Comparison of ENCODE assay signal across 16 cellular contexts in genomic region chr11:77418981-77419592, GRCh38. TPM values are rescaled to one million over a fixed set of nuclear protein-coding genes. Genes with fewer than 3 reads are reported as not detected.
DNase-seq lines count a peak whose midpoint lies in the region; ATAC-seq and TF ChIP-seq lines count a peak whose summit lies in the region.
"Had no signal": no experiment of that assay in that cellular context is flagged by ENCODE, and none has a peak within 500 bp of the region (broad histone marks: within the 10 kb centered on the region; RNA-seq: fewer than 3 reads in every experiment).

No MANE protein-coding gene starts in this region.

- H3F3A ChIP-seq in GM23338 (replicated peaks; ENCODE audit: low read depth) (no peaks in the 10 kb centered on the region), MM.1S (ENCODE audit: insufficient read depth, low read length) (no peaks in the 10 kb centered on the region)

- intact Hi-C loops in left ventricle myocardium superior (cut with micrococcal nuclease) = no loop called here

- H3K4me3 Mint-ChIP-seq in GM23338 = no peak overlapping the region
- H3K4me3 Mint-ChIP-seq: B cell; stimulated activated naive CD8-positive, alpha-beta T cell treated with anti-CD3 and anti-CD28 coated beads, Interleukin-15, Interleukin-2, amounts not matched to agents 100 ng/mL and 50 ng/mL, for 24 hours had no signal

- H3K9ac ChIP-seq in MM.1S (ENCODE audit: low read length) = no peak overlapping the region

- H3K27ac ChIP-seq in GM23338 (ENCODE audit: low read depth) (peak overlapping the region; percentile 7; the same call in 1 of the 2 replicates), MM.1S (ENCODE audit: low read length) (no peak overlapping the region)

- H3K9me2 ChIP-seq in GM23338 (ENCODE audit: insufficient read depth) = no peaks in the 10 kb centered on the region
- no peaks in the 10 kb centered on the region for H3K9me2 ChIP-seq in MM.1S (replicated peaks; ENCODE audit: insufficient read depth, low read length)

- peak overlapping the region; percentile 40 for H3K4me2 ChIP-seq in GM23338
- H3K4me2 ChIP-seq in MM.1S (ENCODE audit: low read depth, low read length) = 0 out of 2 replicates have a peak overlapping the region, but pooled peaks have one; percentile 18

- TF ChIP-seq CTCF in GM23338 (conservative IDR thresholded peaks at IDR 0.05; ENCODE audit: low read depth in 2 of 2) (no peak), MM.1S (IDR thresholded peaks at IDR 0.05; ENCODE audit: low read length) (no peak)

- DNase-seq in GM23338 (ENCODE audit: low spot score) = no peak
- no peak for DNase-seq in MM.1S
- DNase-seq in kidney tubule cell (ENCODE audit: low spot score) = peak; percentile 45
- no peak for DNase-seq in HK-2 (ENCODE audit: unreplicated experiment)
- no peak for DNase-seq in left ventricle myocardium superior
- DNase-seq in NCI-H2029 (lab: John Stamatoyannopoulos, UW) = no peak
- DNase-seq: activated CD8-positive, alpha-beta memory T cell treated with anti-CD3 and anti-CD28 coated beads for 24 hours; effector CD4-positive, alpha-beta T cell; NCI-H1092 treated with DMSO at 0.1 percent for 48 hours; retina; Right ventricle myocardium superior had no signal

- H3K27ac Mint-ChIP-seq in GM23338 = no peak overlapping the region; the same call in 1 of the 2 replicates
- H3K27ac Mint-ChIP-seq: B cell; stimulated activated naive CD8-positive, alpha-beta T cell treated with anti-CD3 and anti-CD28 coated beads, Interleukin-15, Interleukin-2, amounts not matched to agents 100 ng/mL and 50 ng/mL, for 24 hours had no signal

- H3K27me3 Mint-ChIP-seq in GM23338 (ENCODE audit: insufficient read depth, low read depth, poor library complexity) = no peaks in the 10 kb centered on the region
- H3K27me3 Mint-ChIP-seq: B cell; brain; stimulated activated naive CD8-positive, alpha-beta T cell treated with anti-CD3 and anti-CD28 coated beads, Interleukin-15, Interleukin-2, amounts not matched to agents 100 ng/mL and 50 ng/mL, for 24 hours had no signal

- no peak overlapping the region for H3K4me3 ChIP-seq in GM23338
- H3K4me3 ChIP-seq in MM.1S (ENCODE audit: low read length) = no peak overlapping the region

- H3K79me2 ChIP-seq in GM23338 (replicated peaks; ENCODE audit: insufficient read depth) = peaks cover 99% of the 10 kb centered on the region
- peaks cover 4% of the 10 kb centered on the region; the same call in 1 of the 2 replicates for H3K79me2 ChIP-seq in MM.1S (ENCODE audit: low read length)

- peaks cover 68% of the 10 kb centered on the region for H3K4me1 Mint-ChIP-seq in GM23338

- no peaks in the 10 kb centered on the region for H3K9me3 ChIP-seq in MM.1S (replicated peaks; ENCODE audit: insufficient read depth, low read length)

- no peaks in the 10 kb centered on the region for H3K36me3 Mint-ChIP-seq in GM23338 (ENCODE audit: low read depth)
- H3K36me3 Mint-ChIP-seq: brain had no signal

- H3K27me3 ChIP-seq in GM23338 (ENCODE audit: insufficient read depth) = no peaks in the 10 kb centered on the region
- no peaks in the 10 kb centered on the region for H3K27me3 ChIP-seq in MM.1S (replicated peaks; ENCODE audit: insufficient read depth, low read length)

- peaks cover 74% of the 10 kb centered on the region for H3K4me1 ChIP-seq in GM23338 (ENCODE audit: insufficient read depth)
- H3K4me1 ChIP-seq in MM.1S (ENCODE audit: low read length) = peaks cover 10% of the 10 kb centered on the region

- H4K20me1 ChIP-seq in GM23338 (replicated peaks; ENCODE audit: insufficient read depth) (no peaks in the 10 kb centered on the region; the same call in 1 of the 2 replicates), MM.1S (ENCODE audit: insufficient read depth, low read length) (no peaks in the 10 kb centered on the region)

- H2AFZ ChIP-seq in GM23338 = no peak overlapping the region
- no peak overlapping the region for H2AFZ ChIP-seq in MM.1S (ENCODE audit: low read length)

- H3K9me3 Mint-ChIP-seq in GM23338 = no peaks in the 10 kb centered on the region
- H3K9me3 Mint-ChIP-seq: brain; stimulated activated naive CD8-positive, alpha-beta T cell treated with anti-CD3 and anti-CD28 coated beads, Interleukin-15, Interleukin-2, amounts not matched to agents 100 ng/mL and 50 ng/mL, for 24 hours had no signal

- H3K36me3 ChIP-seq in GM23338 (ENCODE audit: insufficient read depth) = no peaks in the 10 kb centered on the region
- H3K36me3 ChIP-seq in MM.1S (replicated peaks; ENCODE audit: insufficient read depth, low read length) = no peaks in the 10 kb centered on the region

- peak; percentile 56 for ATAC-seq in GM18498 (IDR thresholded peaks at IDR 0.05; ENCODE audit: unreplicated experiment)
- no peak for ATAC-seq in GM23338
- no peak for ATAC-seq in left ventricle myocardium superior
- no peak for ATAC-seq in GM21737 (IDR thresholded peaks at IDR 0.05; ENCODE audit: unreplicated experiment)

TF ChIP-seq in GM23338, 12 proteins besides CTCF, POLR2A, EP300 and RAD21 (continues in another document):
- no peak for TF ChIP-seq CREB1 (CRISPR knock-in tag; IDR thresholded peaks at IDR 0.05; ENCODE audit: low read depth)
- TF ChIP-seq, protein P1, sequence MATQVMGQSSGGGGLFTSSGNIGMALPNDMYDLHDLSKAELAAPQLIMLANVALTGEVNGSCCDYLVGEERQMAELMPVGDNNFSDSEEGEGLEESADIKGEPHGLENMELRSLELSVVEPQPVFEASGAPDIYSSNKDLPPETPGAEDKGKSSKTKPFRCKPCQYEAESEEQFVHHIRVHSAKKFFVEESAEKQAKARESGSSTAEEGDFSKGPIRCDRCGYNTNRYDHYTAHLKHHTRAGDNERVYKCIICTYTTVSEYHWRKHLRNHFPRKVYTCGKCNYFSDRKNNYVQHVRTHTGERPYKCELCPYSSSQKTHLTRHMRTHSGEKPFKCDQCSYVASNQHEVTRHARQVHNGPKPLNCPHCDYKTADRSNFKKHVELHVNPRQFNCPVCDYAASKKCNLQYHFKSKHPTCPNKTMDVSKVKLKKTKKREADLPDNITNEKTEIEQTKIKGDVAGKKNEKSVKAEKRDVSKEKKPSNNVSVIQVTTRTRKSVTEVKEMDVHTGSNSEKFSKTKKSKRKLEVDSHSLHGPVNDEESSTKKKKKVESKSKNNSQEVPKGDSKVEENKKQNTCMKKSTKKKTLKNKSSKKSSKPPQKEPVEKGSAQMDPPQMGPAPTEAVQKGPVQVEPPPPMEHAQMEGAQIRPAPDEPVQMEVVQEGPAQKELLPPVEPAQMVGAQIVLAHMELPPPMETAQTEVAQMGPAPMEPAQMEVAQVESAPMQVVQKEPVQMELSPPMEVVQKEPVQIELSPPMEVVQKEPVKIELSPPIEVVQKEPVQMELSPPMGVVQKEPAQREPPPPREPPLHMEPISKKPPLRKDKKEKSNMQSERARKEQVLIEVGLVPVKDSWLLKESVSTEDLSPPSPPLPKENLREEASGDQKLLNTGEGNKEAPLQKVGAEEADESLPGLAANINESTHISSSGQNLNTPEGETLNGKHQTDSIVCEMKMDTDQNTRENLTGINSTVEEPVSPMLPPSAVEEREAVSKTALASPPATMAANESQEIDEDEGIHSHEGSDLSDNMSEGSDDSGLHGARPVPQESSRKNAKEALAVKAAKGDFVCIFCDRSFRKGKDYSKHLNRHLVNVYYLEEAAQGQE (IDR thresholded peaks at IDR 0.05; ENCODE audit: unreplicated experiment) = no peak
- no peak for TF ChIP-seq ZNF114 (CRISPR knock-in tag; IDR thresholded peaks at IDR 0.05)
- TF ChIP-seq JUNB (IDR thresholded peaks at IDR 0.05; ENCODE audit: unreplicated experiment) = no peak
- no peak for TF ChIP-seq NANOG (IDR thresholded peaks at IDR 0.05; ENCODE audit: borderline replicate concordance)
- no peak for TF ChIP-seq POLR2AphosphoS5 (IDR thresholded peaks at IDR 0.05; ENCODE audit: low read depth)
- TF ChIP-seq EZH2phosphoT487 (IDR thresholded peaks at IDR 0.05; ENCODE audit: unreplicated experiment) = no peak

RNA-seq across cellular contexts. Expression of gene PAK1, which starts 54.8 kb away (rescaled TPM):
- 143 and 175 TPM in 2 replicates for total RNA-seq in GM23338 (2014; rRNA removed; shearing (Covaris generic))
- 102 and 109 TPM in 2 replicates for polyA plus RNA-seq in GM23338 (2016; fragmentation: Nextera tagmentation; extraction: Ambion mirVana)
- total RNA-seq in left ventricle myocardium superior = 7.6 TPM

Comparison
In these comparisons a context has a peak if more than half of its experiments do, and no peak if none do; other contexts are left out.
1. RNA of gene PAK1, which starts 54.8 kb away (total RNA-seq): 143 to 175 TPM in GM23338; 7.6 TPM in left ventricle myocardium superior (single experiment); every median in the first group is over 10 times any median in the second.